23 cellular contexts compared by ENCODE assay signal in the genomic region with DNA sequence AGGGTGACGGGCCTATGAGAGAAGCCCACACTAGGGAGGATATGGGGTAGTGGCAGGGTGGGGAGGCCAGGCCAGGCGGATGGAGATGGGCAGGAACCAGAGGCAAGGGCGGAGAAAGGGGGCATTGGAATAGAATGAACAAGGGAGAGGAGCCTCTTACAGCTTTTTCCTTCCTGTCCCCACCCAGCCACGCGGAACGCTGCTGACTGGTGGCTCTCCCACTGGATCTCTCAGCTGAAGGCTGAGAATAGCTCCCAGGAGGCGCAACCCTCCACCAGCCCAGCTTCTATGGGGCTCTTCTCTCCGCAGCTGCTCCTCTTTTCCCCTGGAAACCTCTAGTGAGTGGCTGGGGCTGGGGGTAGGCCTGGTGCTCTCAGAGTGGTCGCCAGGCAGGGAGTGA. TPM values are rescaled to one million over a fixed set of nuclear protein-coding genes. Genes with fewer than 3 reads are reported as not detected.
"Had no signal": no experiment of that assay in that cellular context is flagged by ENCODE, and none has a peak within 500 bp of the region (broad histone marks: within the 10 kb centered on the region; RNA-seq: fewer than 3 reads in every experiment).

No MANE protein-coding gene starts in this region.

- ATAC-seq: effector memory CD8-positive, alpha-beta T cell; gastrocnemius medialis; natural killer cell treated with Interleukin-12 subunit alpha and Interleukin-12 subunit beta and Interleukin-15 and Interleukin-18, amount 100 ng/mL, for 72 hours; stimulated activated naive CD8-positive, alpha-beta T cell treated with anti-CD3 and anti-CD28 coated beads, Interleukin-15, Interleukin-2, amounts not matched to agents 100 U/mL and 50 U/mL, for 24 hours had no signal

- H3K27me3 Mint-ChIP-seq: effector memory CD8-positive, alpha-beta T cell; natural killer cell treated with Interleukin-12 subunit alpha and Interleukin-12 subunit beta and Interleukin-15 and Interleukin-18, amount 100 ng/mL, for 72 hours had no signal

- H3K27ac ChIP-seq: epithelial cell of prostate, esophagus muscularis mucosa, gastrocnemius medialis, left ventricle myocardium inferior, neutrophil, right atrium auricular region, sigmoid colon, suprapubic skin, tibial artery, upper lobe of left lung, uterus had no signal

- H3K4me3 ChIP-seq: esophagus muscularis mucosa, gastrocnemius medialis, left ventricle myocardium inferior, lung, right atrium auricular region, sigmoid colon, suprapubic skin, tibial artery, upper lobe of left lung, uterus had no signal

- H3K9me3 ChIP-seq: esophagus muscularis mucosa, gastrocnemius medialis, left ventricle myocardium inferior, neutrophil, right atrium auricular region, sigmoid colon, suprapubic skin, tibial artery, upper lobe of left lung, uterus had no signal

- H3K36me3 Mint-ChIP-seq: natural killer cell treated with Interleukin-12 subunit alpha and Interleukin-12 subunit beta and Interleukin-15 and Interleukin-18, amount 100 ng/mL, for 72 hours had no signal

- H3K27me3 ChIP-seq: esophagus muscularis mucosa, gastrocnemius medialis, neutrophil, right atrium auricular region, sigmoid colon, suprapubic skin, tibial artery, upper lobe of left lung, uterus had no signal

- H3K27ac Mint-ChIP-seq: immature natural killer cell; natural killer cell treated with Interleukin-12 subunit alpha and Interleukin-12 subunit beta and Interleukin-15 and Interleukin-18, amount 100 ng/mL, for 72 hours had no signal

- H3K36me3 ChIP-seq: uterus had no signal

- H3K4me3 Mint-ChIP-seq: effector memory CD8-positive, alpha-beta T cell; immature natural killer cell; natural killer cell treated with Interleukin-12 subunit alpha and Interleukin-12 subunit beta and Interleukin-15 and Interleukin-18, amount 100 ng/mL, for 72 hours had no signal

- DNase-seq: cerebellar nuclear complex; cortex of kidney; effector memory CD8-positive, alpha-beta T cell; gastrocnemius medialis; immature natural killer cell; left ventricle myocardium inferior; mesenchymal stem cell; midbrain; sigmoid colon; small intestine; stimulated activated CD4-positive, alpha-beta T cell treated with anti-CD3 and anti-CD28 coated beads, Interleukin-12 subunit alpha, Interleukin-12 subunit beta, amount 100 ng/mL, for 4 hours; stimulated activated naive CD8-positive, alpha-beta T cell treated with anti-CD3 and anti-CD28 coated beads, Interleukin-15, Interleukin-2, amounts not matched to agents 100 U/mL and 50 U/mL, for 24 hours; tibial artery; upper lobe of left lung; uterus had no signal

- H3K9me3 Mint-ChIP-seq: effector memory CD8-positive, alpha-beta T cell; immature natural killer cell; natural killer cell treated with Interleukin-12 subunit alpha and Interleukin-12 subunit beta and Interleukin-15 and Interleukin-18, amount 100 ng/mL, for 72 hours had no signal

- H3K4me1 ChIP-seq: esophagus muscularis mucosa, gastrocnemius medialis, right atrium auricular region, sigmoid colon, suprapubic skin, tibial artery, upper lobe of left lung, uterus had no signal

- H3K4me1 Mint-ChIP-seq: immature natural killer cell had no signal

RNA-seq across cellular contexts. Expression of a gene that starts 10.7 kb away (rescaled TPM):
- total RNA-seq: osteoblast, sigmoid colon had no signal
